In genomic region chr5:87120518-87121314, GRCh38 we compare ENCODE assay signal across 9 cellular contexts.
DNase-seq lines count a peak whose midpoint lies in the region; ATAC-seq, FAIRE-seq and TF ChIP-seq lines count a peak whose summit lies in the region.
"Had no signal": no experiment of that assay in that cellular context is flagged by ENCODE, and none has a peak within 500 bp of the region (broad histone marks: within the 10 kb centered on the region; RNA-seq: fewer than 3 reads in every experiment).

No MANE protein-coding gene starts in this region.

- peaks cover 43% of the 10 kb centered on the region for H3K36me3 Mint-ChIP-seq in Calu3 (ENCODE audit: insufficient read depth, unreplicated experiment)
- no peaks in the 10 kb centered on the region for H3K36me3 Mint-ChIP-seq in stimulated activated effector memory CD8-positive, alpha-beta T cell treated with anti-CD3 and anti-CD28 coated beads, Interleukin-12 subunit alpha, Interleukin-12 subunit beta, amount 100 ng/mL, for 72 hours

- H3K4me3 ChIP-seq in GM23248 (peak overlapping the region; percentile 57), Panc1 (ENCODE audit: low read depth in 2 of 2, low read length in 2 of 2) (no peak overlapping the region)

- H3K9me3 Mint-ChIP-seq in Calu3 (ENCODE audit: low read depth, unreplicated experiment): peaks cover 3% of the 10 kb centered on the region
- no peaks in the 10 kb centered on the region for H3K9me3 Mint-ChIP-seq in stimulated activated effector memory CD8-positive, alpha-beta T cell treated with anti-CD3 and anti-CD28 coated beads, Interleukin-12 subunit alpha, Interleukin-12 subunit beta, amount 100 ng/mL, for 72 hours

- H3F3A ChIP-seq in GM23248 (ENCODE audit: insufficient read depth): peaks cover 42% of the 10 kb centered on the region

- peak overlapping the region; percentile 78 for H3K4me2 ChIP-seq in GM23248 (ENCODE audit: unreplicated experiment)

- H3K36me3 ChIP-seq in GM23248 (ENCODE audit: low read depth) (no peaks in the 10 kb centered on the region), Panc1 (ENCODE audit: control insufficient read depth, insufficient read depth, low read length) (no peaks in the 10 kb centered on the region)
- H3K36me3 ChIP-seq: neutrophil had no signal

- WGBS in GM23248 (ENCODE audit: low coverage in 1 of 2, low lambda C conversion rate in 2 of 2, missing lambda C conversion rate in 2 of 2), 2 experiments: 0% methylated on average over 2 of the region's 2 CpGs

- no peaks in the 10 kb centered on the region for H4K20me1 ChIP-seq in GM23248 (ENCODE audit: insufficient read depth)

- in situ Hi-C loops in GM23248 (cut with MboI) (no loop called here), Panc1 (cut with HindIII; ENCODE audit: low pct_unique_long_range_greater_than_20kb, low sequenced_read_pairs) (no loop called here)

- no peaks in the 10 kb centered on the region for H3K27me3 Mint-ChIP-seq in Calu3 (ENCODE audit: unreplicated experiment)

- POLR2A ChIA-PET in Panc1 (lab: Charles Lee): no interaction called here

- intact Hi-C loops in Calu3 (cut with micrococcal nuclease; ENCODE audit: unreplicated experiment) (loop anchor here (1.0 to 5.0 kb wide), 5 partner anchors 45 to 272 kb away; no protein-coding TSS in a partner anchor), Panc1 (cut with micrococcal nuclease; ENCODE audit: unreplicated experiment) (no loop called here)

- no peak for TF ChIP-seq CTCF in Calu3 (IDR thresholded peaks at IDR 0.05; ENCODE audit: unreplicated experiment)
- no peak for TF ChIP-seq CTCF in Panc1 (IDR thresholded peaks at IDR 0.05)

- FAIRE-seq in colon (lab: Jason Lieb, UNC): peak; percentile 14

- ATAC-seq in Panc1: no peak
- peak; percentile 88 for ATAC-seq in stimulated activated effector memory CD8-positive, alpha-beta T cell treated with anti-CD3 and anti-CD28 coated beads, Interleukin-12 subunit alpha, Interleukin-12 subunit beta, amount 100 ng/mL, for 72 hours

- DNase-seq in Calu3 (peak; percentile 74), GM23248 (peak; percentile 95), Panc1 (ENCODE audit: low read depth, low spot score) (peak; percentile 42), NCI-H1930 (lab: John Stamatoyannopoulos, UW) (no peak), NCI-H2029 treated with DMSO at 0.1 percent for 48 hours (lab: John Stamatoyannopoulos, UW) (no peak), GDM1 (lab: John Stamatoyannopoulos, UW) (no peak)
- no peak for DNase-seq in stimulated activated effector memory CD8-positive, alpha-beta T cell treated with anti-CD3 and anti-CD28 coated beads, Interleukin-12 subunit alpha, Interleukin-12 subunit beta, amount 100 ng/mL, for 72 hours (ENCODE audit: low spot score in 2 of 2)

- H3K79me2 ChIP-seq in GM23248 (ENCODE audit: insufficient read depth): no peaks in the 10 kb centered on the region

- H3K27me3 ChIP-seq in GM23248 (replicated peaks; ENCODE audit: insufficient read depth) (no peaks in the 10 kb centered on the region), Panc1 (ENCODE audit: control insufficient read depth, insufficient read depth, low read length) (no peaks in the 10 kb centered on the region)
- H3K27me3 ChIP-seq: neutrophil had no signal

- no peaks in the 10 kb centered on the region for H3K9me2 ChIP-seq in GM23248 (ENCODE audit: insufficient read depth)

- peak overlapping the region; percentile 32 for H3K4me3 Mint-ChIP-seq in Calu3 (ENCODE audit: low read depth, unreplicated experiment)
- peak overlapping the region; percentile 47 for H3K4me3 Mint-ChIP-seq in stimulated activated effector memory CD8-positive, alpha-beta T cell treated with anti-CD3 and anti-CD28 coated beads, Interleukin-12 subunit alpha, Interleukin-12 subunit beta, amount 100 ng/mL, for 72 hours

- H3K4me1 ChIP-seq in GM23248 (ENCODE audit: insufficient read depth): peaks cover 71% of the 10 kb centered on the region
- H3K4me1 ChIP-seq in Panc1 (ENCODE audit: control insufficient read depth, insufficient read depth, low read length): no peaks in the 10 kb centered on the region

- BruUV-seq in Calu3 (replicated peaks; lab: Mats Ljungman, UMichigan) (no TSS peak), Panc1 (replicated peaks; lab: Mats Ljungman, UMichigan) (no TSS peak)

- peaks cover 64% of the 10 kb centered on the region for H3K4me1 Mint-ChIP-seq in Calu3 (ENCODE audit: low read depth, unreplicated experiment)
- H3K4me1 Mint-ChIP-seq in stimulated activated effector memory CD8-positive, alpha-beta T cell treated with anti-CD3 and anti-CD28 coated beads, Interleukin-12 subunit alpha, Interleukin-12 subunit beta, amount 100 ng/mL, for 72 hours: peaks cover 51% of the 10 kb centered on the region

- peak overlapping the region; percentile 16; the same call in 1 of the 2 replicates for H3K9ac ChIP-seq in GM23248

- CTCF ChIA-PET in Calu3 (lab: Charles Lee) (interaction anchor here (1.0 to 3.4 kb wide), 4 partner anchors 21 to 148 kb away, joined by 3 to 12 read pairs (median 7); partner anchors contain the start of gene RASA1), Panc1 (lab: Charles Lee) (no interaction called here)

- H3K27ac Mint-ChIP-seq in Calu3 (ENCODE audit: unreplicated experiment): peak overlapping the region; percentile 89
- H3K27ac Mint-ChIP-seq in stimulated activated effector memory CD8-positive, alpha-beta T cell treated with anti-CD3 and anti-CD28 coated beads, Interleukin-12 subunit alpha, Interleukin-12 subunit beta, amount 100 ng/mL, for 72 hours: peak overlapping the region; percentile 41

- H3K9me3 ChIP-seq in GM23248 (ENCODE audit: low read depth) (no peaks in the 10 kb centered on the region), Panc1 (ENCODE audit: control insufficient read depth, insufficient read depth, low read depth, low read length) (no peaks in the 10 kb centered on the region)
- H3K9me3 ChIP-seq: neutrophil had no signal

- no peak overlapping the region for H2AFZ ChIP-seq in GM23248

- H3K27ac ChIP-seq in GM23248 (peak overlapping the region; percentile 79), Panc1 (ENCODE audit: low read length) (no peak overlapping the region)
- H3K27ac ChIP-seq: neutrophil had no signal

Comparison
In these comparisons a context has a peak if more than half of its experiments do, and no peak if none do; other contexts are left out.
1. DNase-seq: peak in Calu3 (single experiment), GM23248 (single experiment) and Panc1 (single experiment); none in stimulated activated effector memory CD8-positive, alpha-beta T cell treated with anti-CD3 and anti-CD28 coated beads, Interleukin-12 subunit alpha, Interleukin-12 subunit beta, amount 100 ng/mL, for 72 hours (0 of 2), NCI-H1930 (0 of 2), NCI-H2029 treated with DMSO at 0.1 percent for 48 hours (single experiment) and GDM1 (single experiment).